17 cellular contexts compared by ENCODE assay signal in genomic region chr4:182263562-182263961, GRCh38. TPM values are rescaled to one million over a fixed set of nuclear protein-coding genes. Genes with fewer than 3 reads are reported as not detected.
DNase-seq lines count a peak whose midpoint lies in the region; ATAC-seq, FAIRE-seq and TF ChIP-seq lines count a peak whose summit lies in the region.
"Had no signal": no experiment of that assay in that cellular context is flagged by ENCODE, and none has a peak within 500 bp of the region (broad histone marks: within the 10 kb centered on the region; RNA-seq: fewer than 3 reads in every experiment).

No MANE protein-coding gene starts in this region.

- 0 out of 2 replicates have a peak overlapping the region, but pooled peaks have one; percentile 66 for H2BK20ac ChIP-seq in H1 (ENCODE audit: low read length)

- peak overlapping the region; percentile 26 for H3K27ac Mint-ChIP-seq in Caco-2 (ENCODE audit: unreplicated experiment)
- no peak overlapping the region for H3K27ac Mint-ChIP-seq in effector memory CD8-positive, alpha-beta T cell
- H3K27ac Mint-ChIP-seq: HFFc6 had no signal

- no TSS peak for BruUV-seq in Caco-2 (replicated peaks; lab: Mats Ljungman, UMichigan)

- CTCF ChIA-PET in Caco-2 (lab: Charles Lee): no interaction called here
- CTCF ChIA-PET in H1 (lab: Charles Lee; ENCODE audit: partially characterized antibody): no interaction called here

- H3K4ac ChIP-seq in H1 (replicated peaks; ENCODE audit: insufficient read length, low read depth, low read length) (no peak overlapping the region), neuronal stem cell (ENCODE audit: low read length) (no peak overlapping the region)

- no peak overlapping the region for H3K56ac ChIP-seq in H1 (replicated peaks; ENCODE audit: insufficient read length, low read depth, low read length)

- H3K27me3 ChIP-seq in Caco-2 (replicated peaks; ENCODE audit: control insufficient read depth, insufficient read depth, low read length) (no peaks in the 10 kb centered on the region), H1 (replicated peaks in 1 of 4; ENCODE audit: control insufficient read depth in 3 of 4, extremely low read depth in 1 of 4, insufficient read depth in 3 of 4, low read length in 3 of 4) (no peaks in the 10 kb centered on the region), neuronal stem cell (ENCODE audit: control insufficient read depth in 3 of 3, insufficient read depth in 3 of 3, low read depth in 1 of 3, low read length in 3 of 3) (no peaks in the 10 kb centered on the region), MM.1S (replicated peaks; ENCODE audit: insufficient read depth, low read length) (no peaks in the 10 kb centered on the region)
- H3K27me3 ChIP-seq: BLaER1 had no signal

- ATAC-seq in effector memory CD8-positive, alpha-beta T cell (replicated peaks): no peak
- no peak for ATAC-seq in HG03135 (IDR thresholded peaks at IDR 0.05; ENCODE audit: unreplicated experiment)
- ATAC-seq: GM12878 had no signal

- no peak overlapping the region for H3K4me2 ChIP-seq in H1 (ENCODE audit: insufficient read depth in 1 of 2, low read depth in 2 of 2, low read length in 2 of 2)
- H3K4me2 ChIP-seq in neuronal stem cell (ENCODE audit: insufficient read depth, low read length, poor library complexity, severe bottlenecking): no peak overlapping the region
- no peak overlapping the region for H3K4me2 ChIP-seq in MM.1S (ENCODE audit: low read depth, low read length)
- H3K4me2 ChIP-seq: BLaER1 had no signal

- H4K8ac ChIP-seq in H1 (ENCODE audit: extremely low read depth, insufficient read depth, low read length): no peak overlapping the region
- no peak overlapping the region for H4K8ac ChIP-seq in neuronal stem cell (ENCODE audit: low read depth, low read length)

- no peaks in the 10 kb centered on the region for H3K9me3 Mint-ChIP-seq in Caco-2 (ENCODE audit: unreplicated experiment)
- H3K9me3 Mint-ChIP-seq in effector memory CD8-positive, alpha-beta T cell: no peaks in the 10 kb centered on the region
- H3K9me3 Mint-ChIP-seq: HFFc6 had no signal

- no peak overlapping the region for H2BK15ac ChIP-seq in H1 (ENCODE audit: low read length)
- no peak overlapping the region for H2BK15ac ChIP-seq in neuronal stem cell (ENCODE audit: low read length)

- H3K79me2 ChIP-seq in H1 (ENCODE audit: control insufficient read depth in 1 of 2, insufficient read depth in 2 of 2, low read length in 2 of 2) (no peaks in the 10 kb centered on the region; a peak in 1 of 4 replicates), MM.1S (ENCODE audit: low read length) (no peaks in the 10 kb centered on the region)

- H2BK12ac ChIP-seq in H1 (ENCODE audit: low read depth, low read length) (no peak overlapping the region), neuronal stem cell (ENCODE audit: low read length) (no peak overlapping the region)

- no peak overlapping the region for H4K5ac ChIP-seq in H1 (ENCODE audit: insufficient read length, low read depth, low read length)

- peaks cover 29% of the 10 kb centered on the region for H3K36me3 Mint-ChIP-seq in Caco-2 (ENCODE audit: insufficient read depth, unreplicated experiment)
- no peaks in the 10 kb centered on the region for H3K36me3 Mint-ChIP-seq in effector memory CD8-positive, alpha-beta T cell (ENCODE audit: insufficient read depth)

- DNase-seq in Caco-2 (no peak), OCI-M1 (lab: John Stamatoyannopoulos, UW) (peak; percentile 10), H1 (ENCODE audit: low read depth in 1 of 2, low spot score in 2 of 2) (no peak), neuronal stem cell (ENCODE audit: low spot score) (no peak), MM.1S (no peak)
- no peak for DNase-seq in effector memory CD8-positive, alpha-beta T cell
- DNase-seq: 8988T, AML-193, Calu3, DMS 273 treated with DMSO at 0.1 percent for 48 hours, HCEC 1CT, HFFc6, IMR-90 had no signal

- H3K18ac ChIP-seq in H1 (ENCODE audit: extremely low read depth, low read length) (no peak overlapping the region), neuronal stem cell (ENCODE audit: low read length) (peak overlapping the region; percentile 53)

- H3K14ac ChIP-seq in H1 (ENCODE audit: insufficient read length) (no peak overlapping the region), neuronal stem cell (ENCODE audit: low read length) (no peak overlapping the region)

- H3K27ac ChIP-seq in H1 (ENCODE audit: low read depth, low read length) (no peak overlapping the region), neuronal stem cell (replicated peaks; ENCODE audit: low read length) (no peak overlapping the region), MM.1S (ENCODE audit: low read length) (no peak overlapping the region)
- H3K27ac ChIP-seq: BLaER1 had no signal

- no peak overlapping the region for H2BK120ac ChIP-seq in H1 (replicated peaks; ENCODE audit: low read depth, low read length)
- H2BK120ac ChIP-seq in neuronal stem cell (ENCODE audit: low read depth, low read length): no peak overlapping the region

- H3K4me3 ChIP-seq in Caco-2 (ENCODE audit: low read depth, low read length): no peak overlapping the region
- no peak overlapping the region for H3K4me3 ChIP-seq in H1 (ENCODE audit: extremely low read depth in 1 of 4, insufficient read depth in 2 of 4, low read depth in 3 of 4, low read length in 4 of 4)
- no peak overlapping the region for H3K4me3 ChIP-seq in neuronal stem cell (ENCODE audit: low read length in 2 of 2)
- no peak overlapping the region for H3K4me3 ChIP-seq in MM.1S (ENCODE audit: low read length)
- H3K4me3 ChIP-seq: BLaER1, GM12878 had no signal

- no peak overlapping the region for H2AFZ ChIP-seq in H1 (ENCODE audit: low read length)
- no peak overlapping the region for H2AFZ ChIP-seq in neuronal stem cell (ENCODE audit: low read length)
- no peak overlapping the region for H2AFZ ChIP-seq in MM.1S (ENCODE audit: low read length)

- FAIRE-seq in H1 (lab: Jason Lieb, UNC): no peak
- FAIRE-seq: GM12878, GM18507 had no signal

- intact Hi-C loops in Caco-2 (cut with micrococcal nuclease; ENCODE audit: unreplicated experiment): no loop called here

- no peak for TF ChIP-seq POLR2A in H1 (IDR thresholded peaks at IDR 0.05; ENCODE audit: control extremely low read depth in 1 of 2, low read depth in 2 of 2, low read length in 2 of 2)

- H3F3A ChIP-seq in MM.1S (ENCODE audit: insufficient read depth, low read length): no peaks in the 10 kb centered on the region

- H3K79me1 ChIP-seq in H1 (ENCODE audit: low read depth, low read length): no peaks in the 10 kb centered on the region
- peaks cover 2% of the 10 kb centered on the region for H3K79me1 ChIP-seq in neuronal stem cell (ENCODE audit: low read depth, low read length)

- H3K9me2 ChIP-seq in MM.1S (replicated peaks; ENCODE audit: insufficient read depth, low read length): no peaks in the 10 kb centered on the region

- POLR2A ChIA-PET in Caco-2 (lab: Charles Lee): no interaction called here
- POLR2A ChIA-PET in H1 (lab: Charles Lee; ENCODE audit: partially characterized antibody): no interaction called here

- H3K9me3 ChIP-seq in Caco-2 (no peaks in the 10 kb centered on the region), H1 (ENCODE audit: insufficient read depth in 2 of 2, low read depth in 1 of 2, low read length in 1 of 2) (no peaks in the 10 kb centered on the region), neuronal stem cell (replicated peaks in 1 of 2; ENCODE audit: control insufficient read depth in 2 of 2, insufficient read depth in 1 of 2, low read depth in 1 of 2, low read length in 2 of 2) (peaks cover 8 to 22% of the 10 kb centered on the region in 2 donors), MM.1S (replicated peaks; ENCODE audit: insufficient read depth, low read length) (no peaks in the 10 kb centered on the region)

- no peak overlapping the region for H3K4me3 Mint-ChIP-seq in Caco-2 (ENCODE audit: unreplicated experiment)
- H3K4me3 Mint-ChIP-seq in effector memory CD8-positive, alpha-beta T cell: no peak overlapping the region
- H3K4me3 Mint-ChIP-seq: HFFc6 had no signal

- H2BK5ac ChIP-seq in H1 (ENCODE audit: low read depth, low read length): no peak overlapping the region
- H2BK5ac ChIP-seq in neuronal stem cell (ENCODE audit: low read length): no peak overlapping the region

- H3K9ac ChIP-seq in H1 (replicated peaks in 1 of 4; ENCODE audit: extremely low read depth in 1 of 4, low read depth in 3 of 4, low read length in 3 of 4) (no peak overlapping the region), neuronal stem cell (ENCODE audit: low read depth, low read length, poor library complexity) (no peak overlapping the region), MM.1S (ENCODE audit: low read length) (no peak overlapping the region)
- H3K9ac ChIP-seq: BLaER1 had no signal

- TF ChIP-seq CTCF in Caco-2 (IDR thresholded peaks at IDR 0.05; ENCODE audit: insufficient read depth in 1 of 2, low read depth in 1 of 2, low read length in 1 of 2, severe bottlenecking in 1 of 2, unreplicated experiment in 1 of 2) (no peak), H1 (IDR thresholded peaks at IDR 0.05; ENCODE audit: control extremely low read depth in 1 of 3, insufficient read depth in 1 of 3, low read depth in 1 of 3, low read length in 3 of 3) (no peak), MM.1S (IDR thresholded peaks at IDR 0.05; ENCODE audit: low read length) (no peak)

- no peak overlapping the region for H2AK5ac ChIP-seq in H1 (ENCODE audit: low read depth, low read length)
- no peak overlapping the region for H2AK5ac ChIP-seq in neuronal stem cell (ENCODE audit: low read depth, low read length)

- H4K91ac ChIP-seq in H1 (replicated peaks; ENCODE audit: insufficient read length, low read length): no peak overlapping the region
- no peak overlapping the region for H4K91ac ChIP-seq in neuronal stem cell (ENCODE audit: low read depth, low read length, poor library complexity)

- H3K4me1 Mint-ChIP-seq in Caco-2 (ENCODE audit: low read depth, unreplicated experiment): no peaks in the 10 kb centered on the region
- H3K4me1 Mint-ChIP-seq in effector memory CD8-positive, alpha-beta T cell (ENCODE audit: low read depth in 2 of 2): no peaks in the 10 kb centered on the region

- no peak for TF ChIP-seq EP300 in H1 (IDR thresholded peaks at IDR 0.05; ENCODE audit: borderline replicate concordance in 1 of 2, low read depth in 2 of 2, low read length in 2 of 2)

- H3K36me3 ChIP-seq in Caco-2 (ENCODE audit: control insufficient read depth, insufficient read depth, low read length): no peaks in the 10 kb centered on the region
- peaks cover 0 to 2% (median 0%) of the 10 kb centered on the region in 4 experiments; a peak in 1 of 8 replicates for H3K36me3 ChIP-seq in H1 (ENCODE audit: control insufficient read depth in 2 of 4, insufficient read depth in 4 of 4, low read length in 3 of 4)
- peaks cover 0 to 5% of the 10 kb centered on the region in 2 donors for H3K36me3 ChIP-seq in neuronal stem cell (replicated peaks in 1 of 2; ENCODE audit: control insufficient read depth in 2 of 2, insufficient read depth in 2 of 2, low read length in 2 of 2)
- no peaks in the 10 kb centered on the region for H3K36me3 ChIP-seq in MM.1S (replicated peaks; ENCODE audit: insufficient read depth, low read length)
- H3K36me3 ChIP-seq: BLaER1 had no signal

- H3K27me3 Mint-ChIP-seq in Caco-2 (ENCODE audit: insufficient read depth, unreplicated experiment): no peaks in the 10 kb centered on the region
- H3K27me3 Mint-ChIP-seq in effector memory CD8-positive, alpha-beta T cell: no peaks in the 10 kb centered on the region

- H3K23me2 ChIP-seq in H1 (ENCODE audit: low read depth, low read length): no peaks in the 10 kb centered on the region

- H3K4me1 ChIP-seq in Caco-2: peaks cover 19% of the 10 kb centered on the region; the same call in 1 of the 2 replicates
- H3K4me1 ChIP-seq in H1 (replicated peaks in 1 of 4; ENCODE audit: control insufficient read depth in 3 of 4, insufficient read depth in 4 of 4, low read length in 3 of 4): peaks cover 0 to 5% (median 1%) of the 10 kb centered on the region in 4 experiments; a peak in 2 of 7 replicates
- peaks cover 0 to 3% of the 10 kb centered on the region in 2 donors for H3K4me1 ChIP-seq in neuronal stem cell (ENCODE audit: control insufficient read depth in 2 of 2, insufficient read depth in 1 of 2, low read depth in 1 of 2, low read length in 2 of 2)
- H3K4me1 ChIP-seq in MM.1S (ENCODE audit: low read length): no peaks in the 10 kb centered on the region
- H3K4me1 ChIP-seq: BLaER1 had no signal

- H4K20me1 ChIP-seq in H1 (replicated peaks in 1 of 2; ENCODE audit: control insufficient read depth in 1 of 2, insufficient read depth in 2 of 2, low read length in 2 of 2) (no peaks in the 10 kb centered on the region), MM.1S (ENCODE audit: insufficient read depth, low read length) (no peaks in the 10 kb centered on the region)
- H4K20me1 ChIP-seq: BLaER1 had no signal

- TF ChIP-seq RAD21 in H1 (IDR thresholded peaks at IDR 0.05 in 1 of 2, conservative IDR thresholded peaks at IDR 0.05 in 1 of 2; ENCODE audit: low read depth in 2 of 2, low read length in 2 of 2): no peak

- H3K23ac ChIP-seq in H1 (ENCODE audit: insufficient read length) (no peak overlapping the region), neuronal stem cell (ENCODE audit: low read depth, low read length, poor library complexity) (no peak overlapping the region)

- 94% methylated on average over 10 of the region's 10 CpGs; no CpG with 5 or more reads in 1 of the 2 experiments for WGBS in H1 (ENCODE audit: extremely low coverage in 1 of 2, insufficient coverage in 1 of 2, insufficient read length in 1 of 2, insufficient replicate concordance in 2 of 2, low coverage in 1 of 2, low lambda C conversion rate in 2 of 2, missing lambda C conversion rate in 1 of 2), 2 experiments
- WGBS in neuronal stem cell (ENCODE audit: extremely low coverage in 2 of 2, insufficient read length in 2 of 2, insufficient replicate concordance in 1 of 2), 2 donors: no CpG with 5 or more reads among the region's 10 CpGs

RNA-seq across cellular contexts. Expression of gene TENM3, which starts 20.4 kb away (rescaled TPM):
- total RNA-seq in Caco-2 (2022): 94.7 and 101 TPM in 2 replicates
- 67.0 and 69.3 TPM in 2 replicates for total RNA-seq in H1 (2021; fragmentation: NEBNext Ultra II Directional; extraction: Animal tissue kit (Norgen Biotek cat#: 25700))
- 36.9 and 53.4 TPM in 2 replicates for polyA plus RNA-seq in H1 (2011; rRNA removed)
- 40.7 TPM for polyA plus RNA-seq in H1 (2011; cell fraction: cytosol; rRNA removed)
- 118 TPM for polyA plus RNA-seq in H1 (2011; cell fraction: nucleus; rRNA removed)
- 26.3 to 39.5 TPM (median 35.6 TPM) in 4 replicates for polyA plus RNA-seq in H1 (2012, experiment 1 of 2)
- polyA plus RNA-seq in H1 (2012, experiment 2 of 2): 1.8 TPM
- 79.4 TPM for polyA plus RNA-seq in H1 (2013, experiment 1 of 2)
- 74.1 TPM for polyA plus RNA-seq in H1 (2013, experiment 2 of 2)
- 187 and 223 TPM in 2 replicates for polyA minus RNA-seq in H1 (2011; rRNA and poly(A)+ RNA removed)
- polyA minus RNA-seq in H1 (2011; cell fraction: cytosol; rRNA and poly(A)+ RNA removed): 110 TPM
- polyA minus RNA-seq in H1 (2011; cell fraction: nucleus; rRNA and poly(A)+ RNA removed): 335 TPM
- polyA plus RNA-seq in neuronal stem cell (2013, experiment 1 of 2): 31.9 TPM
- 32.6 TPM for polyA plus RNA-seq in neuronal stem cell (2013, experiment 2 of 2)
